Comparison of ENCODE assay signal across 22 cellular contexts in the genomic region with DNA sequence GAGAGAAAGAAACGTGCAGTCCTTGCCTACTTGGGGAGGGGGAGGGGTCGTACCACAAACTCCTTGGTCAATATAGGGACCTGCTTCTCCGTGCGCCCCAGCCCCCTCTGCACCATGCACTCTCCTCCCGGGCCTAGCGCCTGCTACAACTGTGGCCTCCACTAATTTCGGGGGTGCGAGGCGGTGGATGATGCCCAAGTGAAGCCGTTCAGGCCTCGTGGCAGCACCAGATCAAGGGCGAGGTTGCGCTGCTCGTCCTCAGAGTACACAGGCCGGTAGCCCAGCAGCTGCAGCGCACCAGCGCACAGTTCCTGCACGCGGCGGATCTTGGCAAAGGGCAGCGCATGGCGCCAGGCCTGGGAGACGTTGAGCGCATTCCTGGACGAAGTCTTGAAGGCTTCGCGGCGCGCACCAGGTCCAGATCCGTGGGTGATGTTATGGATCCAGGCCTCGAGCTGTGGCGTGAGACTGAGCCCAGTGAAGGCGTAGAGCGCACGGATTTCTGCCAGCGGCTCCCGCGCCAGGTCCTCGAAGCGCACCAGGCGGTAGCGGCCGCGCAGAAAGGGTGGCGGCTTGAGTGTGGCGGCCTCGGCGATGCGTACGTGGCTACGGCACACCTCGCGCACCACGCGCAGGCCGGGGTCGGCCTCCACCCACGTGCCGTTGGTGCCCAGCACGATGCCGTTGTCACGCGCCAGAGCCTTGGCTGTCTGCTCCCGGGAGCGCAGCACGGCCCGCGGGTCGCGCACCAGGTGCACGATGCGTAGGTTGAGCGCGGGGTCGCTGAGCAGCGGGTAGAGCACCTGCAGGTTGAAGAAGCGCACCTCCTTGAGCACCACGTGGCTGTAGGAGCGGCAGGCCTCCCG. TPM values are rescaled to one million over a fixed set of nuclear protein-coding genes. Genes with fewer than 3 reads are reported as not detected.
"Had no signal": no experiment of that assay in that cellular context is flagged by ENCODE, and none has a peak within 500 bp of the region (broad histone marks: within the 10 kb centered on the region; RNA-seq: fewer than 3 reads in every experiment).

No MANE protein-coding gene starts in this region.

- H3K4me2 ChIP-seq: hepatocyte had no signal

- FAIRE-seq: kidney had no signal

- H3K4me3 Mint-ChIP-seq: naive thymus-derived CD4-positive, alpha-beta T cell; nephron progenitor cell had no signal

- H3K27ac ChIP-seq: hepatocyte, neutrophil, suprapubic skin, thyroid gland, upper lobe of left lung, vagina had no signal

- H3K27me3 ChIP-seq: hepatocyte, suprapubic skin, thyroid gland, upper lobe of left lung, vagina had no signal

- H3K27ac Mint-ChIP-seq: naive thymus-derived CD4-positive, alpha-beta T cell; nephron progenitor cell had no signal

- H3K36me3 Mint-ChIP-seq: naive thymus-derived CD4-positive, alpha-beta T cell had no signal

- H3K79me2 ChIP-seq: hepatocyte had no signal

- H2AFZ ChIP-seq: hepatocyte had no signal

- H3K36me3 ChIP-seq: neutrophil, suprapubic skin, thyroid gland, upper lobe of left lung, vagina had no signal

- DNase-seq: cortex of kidney; dorsolateral prefrontal cortex; effector CD8-positive, alpha-beta T cell; foreskin melanocyte; kidney; left colon; left ventricle myocardium superior; mesendoderm; naive thymus-derived CD4-positive, alpha-beta T cell; nephron progenitor cell; stimulated activated naive CD4-positive, alpha-beta T cell treated with Interleukin-2 at 50 U/mL for 16 hours; thyroid gland had no signal

- H3K4me1 ChIP-seq: suprapubic skin, upper lobe of left lung, vagina had no signal

- H3K9me3 ChIP-seq: neutrophil, suprapubic skin, thyroid gland, upper lobe of left lung, vagina had no signal

- ATAC-seq: left ventricle myocardium superior had no signal

- H3K9me3 Mint-ChIP-seq: nephron progenitor cell had no signal

- H3K4me3 ChIP-seq: dorsolateral prefrontal cortex, hepatocyte, lung, suprapubic skin, thyroid gland, upper lobe of left lung, vagina had no signal

RNA-seq across cellular contexts. Expression of a gene that starts 16.5 kb away (rescaled TPM):
- total RNA-seq: mononuclear cell had no signal
- polyA plus RNA-seq: naive thymus-derived CD4-positive, alpha-beta T cell had no signal

RNA-seq across cellular contexts. Expression of a gene that starts 57.2 kb away (rescaled TPM):
- total RNA-seq: hepatocyte; naive thymus-derived CD4-positive, alpha-beta T cell; osteoblast; pulmonary artery endothelial cell; skeletal muscle tissue; vagina had no signal
- polyA plus RNA-seq: hepatocyte; naive thymus-derived CD4-positive, alpha-beta T cell had no signal
